Comparison of ENCODE assay signal across 1 cellular context in the genomic region with DNA sequence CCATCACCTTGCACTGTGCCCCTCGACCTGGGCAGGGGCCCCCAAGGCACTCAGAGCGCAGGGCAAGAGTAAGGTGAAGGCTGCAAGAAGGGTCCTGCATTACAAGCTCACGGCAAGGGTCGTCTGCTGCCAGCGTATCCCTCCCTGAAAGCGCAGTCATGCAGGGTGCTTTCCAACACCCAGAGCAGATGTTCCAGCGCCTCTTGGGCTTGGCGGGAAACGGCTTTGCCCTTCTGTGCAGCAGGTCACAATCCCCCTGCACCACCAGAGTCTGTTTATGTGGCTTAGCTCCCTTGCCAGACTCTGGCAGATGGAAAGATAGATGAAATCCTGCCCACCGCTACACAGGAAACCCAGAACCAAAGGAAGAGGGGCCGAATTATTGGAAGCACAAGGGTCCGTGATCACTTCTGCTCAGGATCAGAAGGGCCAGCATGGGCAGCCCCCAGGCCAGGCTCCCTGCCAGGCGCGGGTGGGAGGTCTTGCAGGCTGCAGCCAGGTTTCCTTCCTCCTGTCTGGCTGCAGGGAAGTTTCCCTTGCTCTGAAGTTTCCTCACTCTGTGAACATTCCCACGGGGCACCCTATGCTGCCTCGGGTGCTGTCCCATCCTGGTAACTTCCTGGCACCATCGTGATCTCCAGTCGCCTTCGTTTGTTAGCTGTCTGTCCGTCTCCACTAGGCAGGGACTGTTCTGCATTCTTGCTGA.
A peak's percentile ranks its signal among the peaks of the same experiment; 100 is the strongest.
TF ChIP-seq lines count a peak whose summit lies in the region.

No MANE protein-coding gene starts in this region.

TF ChIP-seq in H1, 55 proteins besides CTCF, POLR2A, EP300 and RAD21:
- no peak for TF ChIP-seq MAFK (IDR thresholded peaks at IDR 0.05; ENCODE audit: low read depth, low read length)
- TF ChIP-seq, protein P1, sequence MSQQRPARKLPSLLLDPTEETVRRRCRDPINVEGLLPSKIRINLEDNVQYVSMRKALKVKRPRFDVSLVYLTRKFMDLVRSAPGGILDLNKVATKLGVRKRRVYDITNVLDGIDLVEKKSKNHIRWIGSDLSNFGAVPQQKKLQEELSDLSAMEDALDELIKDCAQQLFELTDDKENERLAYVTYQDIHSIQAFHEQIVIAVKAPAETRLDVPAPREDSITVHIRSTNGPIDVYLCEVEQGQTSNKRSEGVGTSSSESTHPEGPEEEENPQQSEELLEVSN (IDR thresholded peaks at IDR 0.05), result peak; percentile 59; the same call in 1 of the 2 replicates
